ENCODE assay signal across 9 cellular contexts in the genomic region with DNA sequence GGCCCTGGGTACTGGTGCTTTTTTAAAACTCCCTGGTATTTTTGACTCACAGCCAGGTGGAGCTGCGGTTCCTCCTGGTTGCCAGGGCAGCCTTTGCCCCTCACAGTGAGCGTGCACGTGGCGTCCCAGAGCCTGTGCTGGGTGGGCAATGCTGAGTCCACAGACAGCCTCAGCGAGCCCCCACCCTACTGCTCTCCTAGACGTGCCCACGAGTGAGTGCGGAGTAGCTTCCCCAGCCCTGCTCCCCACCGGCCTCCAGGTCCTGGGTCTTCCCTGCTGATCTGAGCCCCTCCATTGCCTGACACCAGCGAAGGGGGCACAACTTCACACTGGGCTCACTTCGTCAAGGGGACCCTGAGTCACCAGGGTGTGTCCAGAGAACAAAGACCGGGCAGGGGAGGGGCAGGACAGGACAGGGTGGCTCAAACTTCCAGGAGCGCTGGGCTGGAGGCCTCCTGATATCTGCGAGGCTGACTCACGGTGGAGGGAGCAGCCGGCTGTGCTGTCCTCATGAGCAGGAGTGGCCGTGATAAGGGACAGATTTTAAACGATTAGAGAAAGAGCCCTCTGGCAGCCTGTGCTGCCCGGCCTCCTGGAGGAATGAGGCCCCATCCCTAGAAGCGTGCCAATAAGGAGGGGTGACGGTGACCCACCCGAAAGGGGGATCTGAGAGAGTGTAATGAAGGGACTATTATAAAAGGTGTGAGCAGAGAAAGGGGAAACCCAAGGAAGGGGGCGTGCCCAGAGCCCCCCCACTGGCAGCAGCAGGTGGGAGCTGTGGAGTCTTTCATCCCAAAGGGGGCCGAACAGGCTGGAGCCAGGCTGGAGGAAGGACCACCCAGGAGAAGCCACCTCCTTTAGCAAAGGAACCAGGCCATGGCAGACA.
DNase-seq lines count a peak whose midpoint lies in the region; ATAC-seq, FAIRE-seq and TF ChIP-seq lines count a peak whose summit lies in the region.
"Had no signal": no experiment of that assay in that cellular context is flagged by ENCODE, and none has a peak within 500 bp of the region (broad histone marks: within the 10 kb centered on the region; RNA-seq: fewer than 3 reads in every experiment).

No MANE protein-coding gene starts in this region.

- H3K27me3 ChIP-seq in RWPE2 (ENCODE audit: insufficient read depth, poor library complexity, severe bottlenecking), result no peaks in the 10 kb centered on the region
- no peaks in the 10 kb centered on the region for H3K27me3 ChIP-seq in uterus

- DNase-seq in H4 (ENCODE audit: low spot score) (peak; percentile 67), RWPE2 (ENCODE audit: low spot score) (no peak), fibroblast of the aortic adventitia (ENCODE audit: low read depth) (peak; percentile 32), renal cortical epithelial cell (ENCODE audit: low read depth) (peak; percentile 11), HuH-7.5 (ENCODE audit: low spot score) (no peak), GM19239 (ENCODE audit: insufficient read length, low spot score) (no peak), uterus (no peak), NCI-H1694 treated with DMSO at 0.1 percent for 48 hours (lab: John Stamatoyannopoulos, UW) (no peak)
- DNase-seq: effector memory CD8-positive, alpha-beta T cell had no signal

- ATAC-seq in RWPE2 (ENCODE audit: low read depth), result peak; percentile 74
- ATAC-seq: effector memory CD8-positive, alpha-beta T cell had no signal

- no peaks in the 10 kb centered on the region for H3K36me3 ChIP-seq in RWPE2 (ENCODE audit: low read depth)
- H3K36me3 ChIP-seq in uterus, result no peaks in the 10 kb centered on the region

- TF ChIP-seq CTCF in RWPE2 (IDR thresholded peaks at IDR 0.05; ENCODE audit: poor library complexity, severe bottlenecking) (peak; percentile 49), fibroblast of the aortic adventitia (IDR thresholded peaks at IDR 0.05; ENCODE audit: insufficient read depth, low read length) (no peak), uterus (IDR thresholded peaks at IDR 0.05) (no peak)

- no peak for TF ChIP-seq POLR2A in uterus (IDR thresholded peaks at IDR 0.05)

- H3K9me3 ChIP-seq in RWPE2 (ENCODE audit: severe bottlenecking) (no peaks in the 10 kb centered on the region), uterus (no peaks in the 10 kb centered on the region)

- peak overlapping the region; percentile 74 for H3K27ac ChIP-seq in RWPE2 (ENCODE audit: poor library complexity, severe bottlenecking)
- no peak overlapping the region for H3K27ac ChIP-seq in uterus

- H3K4me3 ChIP-seq in RWPE2 (ENCODE audit: severe bottlenecking) (no peak overlapping the region), fibroblast of the aortic adventitia (ENCODE audit: low read depth, low read length) (no peak overlapping the region), uterus (no peak overlapping the region)

- H3K4me1 ChIP-seq in RWPE2 (ENCODE audit: insufficient read depth, poor library complexity, severe bottlenecking), result peaks cover 28% of the 10 kb centered on the region
- H3K4me1 ChIP-seq in uterus, result no peaks in the 10 kb centered on the region

- intact Hi-C loops in uterus (cut with DNase I; ENCODE audit: low total_unique reads), result no loop called here

- FAIRE-seq in GM19239 (lab: Jason Lieb, UNC), result no peak

Comparison
In these comparisons a context has a peak if more than half of its experiments do, and no peak if none do; other contexts are left out.
1. DNase-seq: peak in H4 (single experiment), fibroblast of the aortic adventitia (single experiment) and renal cortical epithelial cell (single experiment); none in RWPE2 (single experiment), HuH-7.5 (single experiment), GM19239 (single experiment), uterus (0 of 2) and NCI-H1694 treated with DMSO at 0.1 percent for 48 hours (single experiment).